ENCODE assay signal across 21 cellular contexts in the genomic region with DNA sequence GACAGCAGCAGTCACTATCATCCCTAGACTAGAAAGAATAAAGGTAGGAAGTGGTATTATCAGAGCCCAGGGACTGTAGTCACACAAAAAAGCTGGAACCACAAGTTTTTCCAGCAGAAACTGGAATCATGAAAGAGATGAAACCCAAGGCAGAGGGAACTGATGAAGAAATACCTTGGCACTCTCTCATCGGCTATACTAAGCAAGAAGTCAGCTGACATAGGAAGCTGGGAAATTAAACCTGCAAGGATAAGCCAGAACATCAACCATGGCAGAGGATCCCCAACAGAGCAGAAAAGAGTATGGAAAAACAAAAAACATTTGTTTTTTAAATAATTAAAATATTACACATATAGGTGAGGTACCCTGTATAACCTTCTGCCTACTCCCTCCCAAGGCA.
DNase-seq lines count a peak whose midpoint lies in the region; TF ChIP-seq lines count a peak whose summit lies in the region.
"Had no signal": no experiment of that assay in that cellular context is flagged by ENCODE, and none has a peak within 500 bp of the region (broad histone marks: within the 10 kb centered on the region; RNA-seq: fewer than 3 reads in every experiment).

No MANE protein-coding gene starts in this region.

- intact Hi-C loops in MCF 10A (cut with micrococcal nuclease): no loop called here
- intact Hi-C loops in mammary epithelial cell (cut with micrococcal nuclease): no loop called here

- POLR2A ChIA-PET in MCF 10A (lab: Yijun Ruan, JAX) (interaction anchor here (0.7 kb wide), 1 partner anchor 12 kb away, joined by 3 read pairs; no protein-coding TSS in a partner anchor), HEK293T (lab: Yijun Ruan, JAX) (no interaction called here)

- in situ Hi-C loops in mammary epithelial cell (cut with MboI; ENCODE audit: low sequenced_read_pairs in 2 of 2): no loop called here

- H3K9me3 ChIP-seq in mammary epithelial cell (replicated peaks; ENCODE audit: insufficient read depth, low read length): no peaks in the 10 kb centered on the region
- H3K9me3 ChIP-seq: HAP-1, MG63, SJSA1 had no signal

- dilution Hi-C loops in mammary epithelial cell (cut with HindIII; ENCODE audit: low sequenced_read_pairs): no loop called here

- no peaks in the 10 kb centered on the region for H4K20me1 ChIP-seq in mammary epithelial cell (ENCODE audit: insufficient read depth, low read length)

- H3K79me2 ChIP-seq in mammary epithelial cell (ENCODE audit: insufficient read depth, low read length): no peaks in the 10 kb centered on the region

- no peak overlapping the region for H3K4me3 Mint-ChIP-seq in MCF 10A (ENCODE audit: unreplicated experiment)
- H3K4me3 Mint-ChIP-seq: GM23338 had no signal

- 100% methylated on average over 1 of the region's 1 CpG for WGBS in mammary epithelial cell (ENCODE audit: low coverage, missing lambda C conversion rate)

- no peaks in the 10 kb centered on the region for H3K27me3 Mint-ChIP-seq in MCF 10A (ENCODE audit: insufficient read depth, unreplicated experiment)

- H3K4me3 ChIP-seq in mammary epithelial cell (replicated peaks in 1 of 3; ENCODE audit: insufficient read depth in 1 of 3, low read depth in 2 of 3, low read length in 3 of 3): no peak overlapping the region
- H3K4me3 ChIP-seq: GM23338, HAP-1, K562, MG63, PC-9, SJSA1 had no signal

- no TSS peak for BruUV-seq in MCF 10A (replicated peaks; lab: Mats Ljungman, UMichigan)
- BruUV-seq in mammary epithelial cell (replicated peaks; lab: Mats Ljungman, UMichigan): no TSS peak

- no peak overlapping the region for H2AFZ ChIP-seq in mammary epithelial cell (ENCODE audit: low read depth, low read length)
- H2AFZ ChIP-seq: GM23338, PC-9 had no signal

- DNase-seq in MCF 10A (ENCODE audit: unreplicated experiment) (peak; percentile 5), mammary epithelial cell (no peak), fibroblast of gingiva (ENCODE audit: low read depth) (peak; percentile 54), myocyte (ENCODE audit: low read depth) (peak; percentile 5), HEK293T (ENCODE audit: extremely low spot score) (no peak), NCI-H2107 (lab: John Stamatoyannopoulos, UW) (no peak), DMS153 treated with DMSO at 0.1 percent for 48 hours (lab: John Stamatoyannopoulos, UW; ENCODE audit: unreplicated experiment) (no peak)
- DNase-seq in activated effector memory CD4-positive, alpha-beta T cell treated with Interleukin-2 at 50 U/mL for 16 hours: no peak
- DNase-seq: ACHN, Calu3, DND-41, Kasumi-1, MG63, NCI-H2029, NCI-H526 treated with DMSO at 0.1 percent for 48 hours, PC-9 had no signal

- no peak overlapping the region for H3K4me2 ChIP-seq in mammary epithelial cell (ENCODE audit: insufficient read depth, low read depth, low read length)
- H3K4me2 ChIP-seq: GM23338, PC-9 had no signal

- CTCF ChIA-PET in MCF 10A (lab: Yijun Ruan, JAX): no interaction called here
- CTCF ChIA-PET in mammary epithelial cell (lab: Charles Lee; ENCODE audit: low non-redundant PET): no interaction called here
- CTCF ChIA-PET in HEK293T (lab: Yijun Ruan, JAX): no interaction called here

- peaks cover 14% of the 10 kb centered on the region for H3K36me3 ChIP-seq in mammary epithelial cell (ENCODE audit: insufficient read depth, low read length)

- no peak overlapping the region for H3K27ac ChIP-seq in mammary epithelial cell (ENCODE audit: insufficient read depth, low read depth, low read length)
- H3K27ac ChIP-seq: 22Rv1, PC-9, SJSA1 had no signal

- no peak overlapping the region for H3K9ac ChIP-seq in mammary epithelial cell (ENCODE audit: insufficient read depth, low read length)

- no peak for TF ChIP-seq CTCF in MCF 10A (IDR thresholded peaks at IDR 0.05; ENCODE audit: unreplicated experiment)
- no peak for TF ChIP-seq CTCF in mammary epithelial cell (conservative IDR thresholded peaks at IDR 0.05 in 1 of 2, IDR thresholded peaks at IDR 0.05 in 1 of 2; ENCODE audit: extremely low read depth in 1 of 2, insufficient read depth in 1 of 2, low read depth in 1 of 2, low read length in 2 of 2)

- no peaks in the 10 kb centered on the region for H3K9me3 Mint-ChIP-seq in MCF 10A (ENCODE audit: unreplicated experiment)
- H3K9me3 Mint-ChIP-seq: GM23338 had no signal

- no peak overlapping the region for H3K27ac Mint-ChIP-seq in MCF 10A (ENCODE audit: low read depth, unreplicated experiment)
- H3K27ac Mint-ChIP-seq: GM23338 had no signal

- H3K36me3 Mint-ChIP-seq in MCF 10A (ENCODE audit: insufficient read depth, unreplicated experiment): peaks cover 78% of the 10 kb centered on the region

- H3K27me3 ChIP-seq in mammary epithelial cell (ENCODE audit: insufficient read depth, low read length): no peaks in the 10 kb centered on the region
- H3K27me3 ChIP-seq: MG63, SJSA1 had no signal

- H3K4me1 Mint-ChIP-seq in MCF 10A (ENCODE audit: insufficient read depth, unreplicated experiment): no peaks in the 10 kb centered on the region
- H3K4me1 Mint-ChIP-seq: GM23338 had no signal

- no peaks in the 10 kb centered on the region for H3K4me1 ChIP-seq in mammary epithelial cell (ENCODE audit: insufficient read depth, low read length)
- H3K4me1 ChIP-seq: HAP-1 had no signal

TF ChIP-seq in HEK293T, 16 proteins besides CTCF, POLR2A, EP300 and RAD21:
- TF ChIP-seq HDGF (IDR thresholded peaks at IDR 0.05; ENCODE audit: borderline replicate concordance): no peak

Comparison
In these comparisons a context has a peak if more than half of its experiments do, and no peak if none do; other contexts are left out.
1. DNase-seq: peak in MCF 10A (single experiment), fibroblast of gingiva (single experiment) and myocyte (single experiment); none in mammary epithelial cell (single experiment), HEK293T (single experiment), NCI-H2107 (single experiment), DMS153 treated with DMSO at 0.1 percent for 48 hours (single experiment) and activated effector memory CD4-positive, alpha-beta T cell treated with Interleukin-2 at 50 U/mL for 16 hours (single experiment).